19 cellular contexts compared by ENCODE assay signal in genomic region chr11:91305402-91305801, GRCh38.
"Had no signal": no experiment of that assay in that cellular context is flagged by ENCODE, and none has a peak within 500 bp of the region (broad histone marks: within the 10 kb centered on the region; RNA-seq: fewer than 3 reads in every experiment).

No MANE protein-coding gene starts in this region.

- H3K4me1 ChIP-seq: adrenal gland, gastrocnemius medialis, parathyroid adenoma, stomach had no signal

- H3K9me3 ChIP-seq: adrenal gland, gastrocnemius medialis, neutrophil, stomach, thoracic aorta had no signal

- H3K27me3 ChIP-seq: adrenal gland, dorsolateral prefrontal cortex, gastrocnemius medialis, neutrophil, stomach had no signal

- H3K27ac ChIP-seq: adrenal gland, cardiac muscle cell, dorsolateral prefrontal cortex, gastrocnemius medialis, neutrophil, parathyroid adenoma, stomach, thoracic aorta, WERI-Rb-1 had no signal

- H3K36me3 ChIP-seq: adrenal gland, cardiac muscle cell, gastrocnemius medialis, neutrophil, stomach, thoracic aorta, WERI-Rb-1 had no signal

- H3K4me3 ChIP-seq: adrenal gland, cardiac muscle cell, dorsolateral prefrontal cortex, gastrocnemius medialis, stomach, thoracic aorta had no signal

- ATAC-seq: activated CD8-positive, alpha-beta T cell treated with anti-CD3 and anti-CD28 coated beads, Interleukin-2, amount 10 ng/mL, durations not matched to agents 7 days and 5 days; gastrocnemius medialis; left lobe of liver had no signal

- DNase-seq: activated CD4-positive, alpha-beta T cell treated with anti-CD3 and anti-CD28 coated beads for 4 hours; activated CD8-positive, alpha-beta memory T cell treated with anti-CD3 and anti-CD28 coated beads, Interleukin-2, amount 50 U/mL, for 4 hours; activated CD8-positive, alpha-beta T cell treated with anti-CD3 and anti-CD28 coated beads, Interleukin-2, amount 10 ng/mL, durations not matched to agents 7 days and 5 days; activated effector memory CD4-positive, alpha-beta T cell treated with anti-CD3 and anti-CD28 coated beads, Interleukin-2, amount 50 U/mL, for 16 hours; activated T-cell treated with anti-CD3 and anti-CD28 coated beads, Interleukin-2, amount 50 U/mL, for 48 hours; adrenal gland; dorsolateral prefrontal cortex; erythroblast; gastrocnemius medialis; naive B cell; stimulated activated CD4-positive, alpha-beta T cell treated with anti-CD3 and anti-CD28 coated beads, Interleukin-12 subunit alpha, Interleukin-12 subunit beta, amount 100 ng/mL, for 4 hours; stimulated activated CD4-positive, alpha-beta T cell treated with anti-CD3 and anti-CD28 coated beads, Interleukin-2, amount 100 ng/mL, for 24 hours; stomach; WERI-Rb-1 had no signal
